In genomic region chr20:62923669-62924566, GRCh38 we compare ENCODE assay signal across 8 cellular contexts. TPM values are rescaled to one million over a fixed set of nuclear protein-coding genes. Genes with fewer than 3 reads are reported as not detected.
DNase-seq lines count a peak whose midpoint lies in the region; ATAC-seq and TF ChIP-seq lines count a peak whose summit lies in the region.

No MANE protein-coding gene starts in this region.

- H3K27me3 Mint-ChIP-seq in natural killer cell treated with Interleukin-12 subunit alpha and Interleukin-12 subunit beta and Interleukin-15 and Interleukin-18, amount 100 ng/mL, for 72 hours: no peaks in the 10 kb centered on the region

- no peak for DNase-seq in natural killer cell treated with Interleukin-12 subunit alpha and Interleukin-12 subunit beta and Interleukin-15 and Interleukin-18, amount 100 ng/mL, for 72 hours (ENCODE audit: low spot score)
- DNase-seq in OCI-M2 (lab: John Stamatoyannopoulos, UW; ENCODE audit: unreplicated experiment): no peak
- no peak for DNase-seq in SHP77 treated with DMSO at 0.1 percent for 48 hours (lab: John Stamatoyannopoulos, UW)

- no peak for ATAC-seq in natural killer cell treated with Interleukin-12 subunit alpha and Interleukin-12 subunit beta and Interleukin-15 and Interleukin-18, amount 100 ng/mL, for 72 hours
- ATAC-seq in HG03196 (IDR thresholded peaks at IDR 0.05; ENCODE audit: unreplicated experiment): no peak
- no peak for ATAC-seq in HG02610 (IDR thresholded peaks at IDR 0.05; ENCODE audit: unreplicated experiment)

- peak overlapping the region; percentile 96 for H3K9ac ChIP-seq in BLaER1
- peak overlapping the region; percentile 89 for H3K9ac ChIP-seq in Loucy (ENCODE audit: low read depth, low read length, poor library complexity, severe bottlenecking)
- H3K9ac ChIP-seq in duodenal mucosa (ENCODE audit: low read depth in 1 of 2, low read length in 2 of 2): peak overlapping the region; percentile 94 to 96

- H3K4me3 ChIP-seq in BLaER1 (0 out of 2 replicates have a peak overlapping the region, but pooled peaks have one; percentile 83), Loucy (ENCODE audit: low read length, poor library complexity, severe bottlenecking) (peak overlapping the region; percentile 86), duodenal mucosa (ENCODE audit: low read depth in 1 of 2, low read length in 2 of 2) (peak overlapping the region; percentile 91 to 92)

- H3K9me3 Mint-ChIP-seq in natural killer cell treated with Interleukin-12 subunit alpha and Interleukin-12 subunit beta and Interleukin-15 and Interleukin-18, amount 100 ng/mL, for 72 hours: no peaks in the 10 kb centered on the region

- H3K27me3 ChIP-seq in BLaER1: no peaks in the 10 kb centered on the region
- H3K27me3 ChIP-seq in Loucy (ENCODE audit: insufficient read depth, low read length, poor library complexity, severe bottlenecking): no peaks in the 10 kb centered on the region
- no peaks in the 10 kb centered on the region for H3K27me3 ChIP-seq in duodenal mucosa (ENCODE audit: control insufficient read depth in 1 of 2, insufficient read depth in 2 of 2, low read length in 2 of 2)

- H4K20me1 ChIP-seq in BLaER1: peaks cover 95% of the 10 kb centered on the region
- peaks cover 89% of the 10 kb centered on the region for H4K20me1 ChIP-seq in Loucy (ENCODE audit: insufficient read depth, low read length, poor library complexity, severe bottlenecking)

- no peaks in the 10 kb centered on the region for H3K36me3 ChIP-seq in BLaER1
- H3K36me3 ChIP-seq in Loucy (ENCODE audit: insufficient read depth, low read length): no peaks in the 10 kb centered on the region
- H3K36me3 ChIP-seq in duodenal mucosa (ENCODE audit: control insufficient read depth in 1 of 2, insufficient read depth in 2 of 2, low read length in 2 of 2): no peaks in the 10 kb centered on the region

- peaks cover 99% of the 10 kb centered on the region for H3K79me2 ChIP-seq in Loucy (ENCODE audit: insufficient read depth, low read length)

- H3K36me3 Mint-ChIP-seq in natural killer cell treated with Interleukin-12 subunit alpha and Interleukin-12 subunit beta and Interleukin-15 and Interleukin-18, amount 100 ng/mL, for 72 hours: no peaks in the 10 kb centered on the region

- no peak for TF ChIP-seq CTCF in Loucy (conservative IDR thresholded peaks at IDR 0.05; ENCODE audit: low read length)

- H2AFZ ChIP-seq in Loucy (ENCODE audit: low read length): no peak overlapping the region

- H3K4me1 ChIP-seq in BLaER1 (peaks cover 83% of the 10 kb centered on the region), Loucy (ENCODE audit: insufficient read depth, low read length, poor library complexity, severe bottlenecking) (peaks cover 66% of the 10 kb centered on the region), duodenal mucosa (ENCODE audit: control insufficient read depth in 1 of 2, insufficient read depth in 2 of 2, low read length in 2 of 2) (peaks cover 69 to 78% of the 10 kb centered on the region in 2 donors)

- H3K4me3 Mint-ChIP-seq in natural killer cell treated with Interleukin-12 subunit alpha and Interleukin-12 subunit beta and Interleukin-15 and Interleukin-18, amount 100 ng/mL, for 72 hours: peak overlapping the region; percentile 98

- peak overlapping the region; percentile 93 for H3K4me2 ChIP-seq in BLaER1
- H3K4me2 ChIP-seq in Loucy (ENCODE audit: low read depth, low read length, poor library complexity, severe bottlenecking): peak overlapping the region; percentile 96

- no peaks in the 10 kb centered on the region for H3K9me2 ChIP-seq in Loucy (replicated peaks; ENCODE audit: low read depth, low read length)

- no peaks in the 10 kb centered on the region for H3K9me3 ChIP-seq in BLaER1
- H3K9me3 ChIP-seq in Loucy (ENCODE audit: insufficient read depth, low read depth, low read length): no peaks in the 10 kb centered on the region
- H3K9me3 ChIP-seq in duodenal mucosa (ENCODE audit: control insufficient read depth in 1 of 2, low read length in 2 of 2): no peaks in the 10 kb centered on the region

- H3K4me1 Mint-ChIP-seq in natural killer cell treated with Interleukin-12 subunit alpha and Interleukin-12 subunit beta and Interleukin-15 and Interleukin-18, amount 100 ng/mL, for 72 hours (ENCODE audit: low read depth in 2 of 2): peaks cover 58 to 79% of the 10 kb centered on the region in 2 donors

- no peak overlapping the region for H3K27ac ChIP-seq in BLaER1
- H3K27ac ChIP-seq in duodenal mucosa (ENCODE audit: low read depth, low read length): peak overlapping the region; percentile 93

- H3F3A ChIP-seq in Loucy (ENCODE audit: low read depth): peaks cover 7% of the 10 kb centered on the region; the same call in 1 of the 2 replicates

- peak overlapping the region; percentile 97 for H3K27ac Mint-ChIP-seq in natural killer cell treated with Interleukin-12 subunit alpha and Interleukin-12 subunit beta and Interleukin-15 and Interleukin-18, amount 100 ng/mL, for 72 hours

RNA-seq across cellular contexts. Expression of gene DIDO1, which starts 2.4 kb away (rescaled TPM):
- 10 to 100 TPM; 57.6 to 81.1 TPM for total RNA-seq in natural killer cell treated with Interleukin-12 subunit alpha and Interleukin-12 subunit beta and Interleukin-15 and Interleukin-18, amount 100 ng/mL, for 72 hours

RNA-seq across cellular contexts. Expression of gene GID8, which starts 14.0 kb away (rescaled TPM):
- total RNA-seq in natural killer cell treated with Interleukin-12 subunit alpha and Interleukin-12 subunit beta and Interleukin-15 and Interleukin-18, amount 100 ng/mL, for 72 hours: 10 to 100 TPM; 34.9 to 35.5 TPM

RNA-seq across cellular contexts. Expression of gene SLC17A9, which starts 28.6 kb away (rescaled TPM):
- 100 to 1,000 TPM in 1 of 2 donors, 10 to 100 TPM in 1; 34.9 to 100 TPM for total RNA-seq in natural killer cell treated with Interleukin-12 subunit alpha and Interleukin-12 subunit beta and Interleukin-15 and Interleukin-18, amount 100 ng/mL, for 72 hours
